29 cellular contexts compared by ENCODE assay signal in the genomic region with DNA sequence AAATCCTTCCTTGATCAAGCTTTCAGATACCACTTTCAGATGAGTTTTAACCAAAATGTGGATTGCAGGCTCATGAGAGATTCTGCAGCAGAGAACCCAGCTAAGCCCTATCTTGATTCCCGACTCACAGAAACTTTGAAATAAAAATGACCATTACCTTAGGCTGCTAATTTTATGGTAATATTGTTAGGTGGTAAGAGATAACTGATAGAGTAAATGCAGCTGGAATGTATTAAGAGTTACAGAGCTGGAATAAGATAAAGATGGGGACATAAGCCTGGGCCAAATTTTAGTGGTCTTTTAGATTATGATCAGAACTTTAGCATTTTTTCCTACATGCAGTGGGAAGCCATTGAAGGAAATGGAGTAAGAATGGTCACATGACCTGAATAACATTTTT.
"Had no signal": no experiment of that assay in that cellular context is flagged by ENCODE, and none has a peak within 500 bp of the region (broad histone marks: within the 10 kb centered on the region; RNA-seq: fewer than 3 reads in every experiment).

No MANE protein-coding gene starts in this region.

- H3K4me3 ChIP-seq: lower lobe of right lung, mucosa of descending colon, pancreas, prostate gland, sigmoid colon, spleen, suprapubic skin, thoracic aorta, tibial artery, upper lobe of right lung had no signal

- H3K4me3 Mint-ChIP-seq: naive thymus-derived CD4-positive, alpha-beta T cell; natural killer cell treated with Interleukin-12 subunit alpha and Interleukin-12 subunit beta and Interleukin-15 and Interleukin-18, amount 100 ng/mL, for 72 hours; stimulated activated effector memory CD8-positive, alpha-beta T cell treated with anti-CD3 and anti-CD28 coated beads, Interleukin-12 subunit alpha, Interleukin-12 subunit beta, amount 100 ng/mL, for 72 hours; stimulated activated naive CD8-positive, alpha-beta T cell treated with anti-CD3 and anti-CD28 coated beads, Interleukin-15, Interleukin-2, amounts not matched to agents 100 ng/mL and 50 ng/mL, for 24 hours had no signal

- H3K4me1 ChIP-seq: lower lobe of right lung, pancreas, prostate gland, sigmoid colon, spleen, suprapubic skin, tibial artery, upper lobe of right lung had no signal

- H3K27me3 ChIP-seq: pancreas, sigmoid colon, spleen, suprapubic skin, tibial artery, upper lobe of right lung had no signal

- H3K36me3 Mint-ChIP-seq: stimulated activated effector memory CD8-positive, alpha-beta T cell treated with anti-CD3 and anti-CD28 coated beads, Interleukin-12 subunit alpha, Interleukin-12 subunit beta, amount 100 ng/mL, for 72 hours had no signal

- H3K27ac ChIP-seq: lower lobe of right lung, pancreas, prostate gland, sigmoid colon, spleen, suprapubic skin, thoracic aorta, tibial artery, upper lobe of right lung had no signal

- DNase-seq: hippocampal formation; kidney glomerular epithelial cell; left cardiac atrium; left ventricle myocardium superior; lower lobe of right lung; mammary epithelial cell; mesenchymal stem cell; midbrain; mucosa of descending colon; naive thymus-derived CD4-positive, alpha-beta T cell; nucleus accumbens; pancreas; posterior cingulate gyrus; retina; right cardiac atrium; sigmoid colon; small intestine; spleen; stimulated activated CD4-positive, alpha-beta T cell treated with anti-CD3 and anti-CD28 coated beads, Interleukin-4, amount 100 ng/mL, for 24 hours; stimulated activated naive CD4-positive, alpha-beta T cell; tibial artery; trophoblast cell; upper lobe of right lung had no signal

- H3K27me3 Mint-ChIP-seq: naive thymus-derived CD4-positive, alpha-beta T cell; natural killer cell treated with Interleukin-12 subunit alpha and Interleukin-12 subunit beta and Interleukin-15 and Interleukin-18, amount 100 ng/mL, for 72 hours; stimulated activated naive CD8-positive, alpha-beta T cell treated with anti-CD3 and anti-CD28 coated beads, Interleukin-15, Interleukin-2, amounts not matched to agents 100 ng/mL and 50 ng/mL, for 24 hours had no signal

- H3K4me1 Mint-ChIP-seq: naive thymus-derived CD4-positive, alpha-beta T cell; stimulated activated effector memory CD8-positive, alpha-beta T cell treated with anti-CD3 and anti-CD28 coated beads, Interleukin-12 subunit alpha, Interleukin-12 subunit beta, amount 100 ng/mL, for 72 hours had no signal

- H3K9me3 ChIP-seq: lower lobe of right lung, mucosa of descending colon, pancreas, prostate gland, sigmoid colon, suprapubic skin, thoracic aorta, upper lobe of right lung had no signal

- H3K36me3 ChIP-seq: lower lobe of right lung, pancreas, prostate gland, sigmoid colon, spleen, suprapubic skin, thoracic aorta, tibial artery, upper lobe of right lung had no signal

- H3K27ac Mint-ChIP-seq: naive thymus-derived CD4-positive, alpha-beta T cell; natural killer cell treated with Interleukin-12 subunit alpha and Interleukin-12 subunit beta and Interleukin-15 and Interleukin-18, amount 100 ng/mL, for 72 hours; stimulated activated effector memory CD8-positive, alpha-beta T cell treated with anti-CD3 and anti-CD28 coated beads, Interleukin-12 subunit alpha, Interleukin-12 subunit beta, amount 100 ng/mL, for 72 hours; stimulated activated naive CD8-positive, alpha-beta T cell treated with anti-CD3 and anti-CD28 coated beads, Interleukin-15, Interleukin-2, amounts not matched to agents 100 ng/mL and 50 ng/mL, for 24 hours had no signal
